Comparison of ENCODE assay signal across 8 cellular contexts in genomic region chr7:140003913-140004382, GRCh38. TPM values are rescaled to one million over a fixed set of nuclear protein-coding genes. Genes with fewer than 3 reads are reported as not detected.
A peak's percentile ranks its signal among the peaks of the same experiment; 100 is the strongest.
DNase-seq lines count a peak whose midpoint lies in the region; ATAC-seq and TF ChIP-seq lines count a peak whose summit lies in the region.

No MANE protein-coding gene starts in this region.

- H3K27me3 ChIP-seq in BJ (ENCODE audit: control insufficient read depth, insufficient read depth, low read length) (no peaks in the 10 kb centered on the region; the same call in 1 of the 2 replicates), testis (no peaks in the 10 kb centered on the region), aorta (ENCODE audit: control insufficient read depth in 1 of 2, insufficient read depth in 2 of 2, low read length in 1 of 2) (no peaks in the 10 kb centered on the region)

- no peak for TF ChIP-seq POLR2A in testis (IDR thresholded peaks at IDR 0.05)

- H3K9me3 ChIP-seq in testis (no peaks in the 10 kb centered on the region), aorta (ENCODE audit: control insufficient read depth, low read length) (no peaks in the 10 kb centered on the region)

- intact Hi-C loops in testis (cut with DNase I; ENCODE audit: low total_unique reads) (loop anchor here (5.0 to 10.0 kb wide), 2 partner anchors 229 to 357 kb away; partner anchors contain the start of gene HIPK2), aorta (cut with DNase I) (loop anchor here (5.0 kb wide), 6 partner anchors 227 to 507 kb away; partner anchors contain the start of gene HIPK2 (in 1 of the 2))

- no peak overlapping the region for H3K27ac ChIP-seq in testis
- no peak overlapping the region for H3K27ac ChIP-seq in aorta (ENCODE audit: low read depth in 1 of 2, low read length in 2 of 2)

- CTCF ChIA-PET in BJ (lab: Yijun Ruan, JAX) = interaction anchor here (0.7 to 11.0 kb wide), 12 partner anchors 14 to 503 kb away, joined by 3 to 132 read pairs (median 4); no protein-coding TSS in a partner anchor

- no peak for ATAC-seq in aorta (ENCODE audit: low FRiP score)

- peak; percentile 60 for TF ChIP-seq CTCF in BJ (IDR thresholded peaks at IDR 0.05; ENCODE audit: insufficient read depth, low read depth, low read length)
- peak; percentile 58 for TF ChIP-seq CTCF in GM12873 (IDR thresholded peaks at IDR 0.05; ENCODE audit: insufficient read depth, low read depth, low read length, missing control alignments)
- peak in 2 of 3 experiments; percentile 40 to 54 for TF ChIP-seq CTCF in testis (IDR thresholded peaks at IDR 0.05)

- no peaks in the 10 kb centered on the region for H3K36me3 ChIP-seq in BJ (ENCODE audit: control insufficient read depth, insufficient read depth, low read length)
- no peaks in the 10 kb centered on the region for H3K36me3 ChIP-seq in testis (ENCODE audit: low read depth, missing control alignments)
- H3K36me3 ChIP-seq in aorta (ENCODE audit: control insufficient read depth in 1 of 2, insufficient read depth in 2 of 2, low read length in 1 of 2) = no peaks in the 10 kb centered on the region

- DNase-seq in BJ (ENCODE audit: low read depth) (no peak), NCI-H526 treated with DMSO at 0.1 percent for 48 hours (lab: John Stamatoyannopoulos, UW) (peak; percentile 26), astrocyte of the hippocampus (ENCODE audit: low read depth, low spot score) (peak; percentile 78), kidney tubule cell (ENCODE audit: low spot score) (peak; percentile 62), testis (peak; percentile 30), ecto neural progenitor cell (ENCODE audit: low spot score) (no peak), aorta (no peak)

- WGBS in testis, 2 donors = 65 to 71% methylated on average over 9 of the region's 9 CpGs
- 72 to 78% methylated on average over 9 of the region's 9 CpGs for WGBS in aorta, 2 donors

- POLR2A ChIA-PET in BJ (lab: Charles Lee) = no interaction called here

- H3K4me1 ChIP-seq in testis = no peaks in the 10 kb centered on the region
- no peaks in the 10 kb centered on the region for H3K4me1 ChIP-seq in aorta (ENCODE audit: control insufficient read depth in 1 of 2, insufficient read depth in 2 of 2, low read length in 2 of 2)

- no peak overlapping the region for H3K4me3 ChIP-seq in BJ (ENCODE audit: low read depth, low read length)
- no peak overlapping the region for H3K4me3 ChIP-seq in testis
- no peak overlapping the region for H3K4me3 ChIP-seq in aorta (ENCODE audit: low read length in 2 of 2)

RNA-seq across cellular contexts. Expression of gene PARP12, which starts 58.8 kb away (rescaled TPM):
- polyA plus RNA-seq in BJ (2011; rRNA removed) (15.8 and 21.2 TPM in 2 replicates), testis (ENCODE audit: insufficient read depth, low read depth, low replicate concordance) (39.4 TPM), aorta (10 to 100 TPM; 14.7 to 36.9 TPM)
- 16.7 and 17.4 TPM in 2 replicates for polyA minus RNA-seq in BJ (2011; rRNA and poly(A)+ RNA removed)
- total RNA-seq in testis (10 to 100 TPM; 54.6 to 63.1 TPM), aorta (10 to 100 TPM; 42.6 to 43.5 TPM)

Comparison
In these comparisons a context has a peak if more than half of its experiments do, and no peak if none do; other contexts are left out.
1. DNase-seq: peak in NCI-H526 treated with DMSO at 0.1 percent for 48 hours (single experiment), astrocyte of the hippocampus (single experiment), kidney tubule cell (single experiment) and testis (single experiment); none in BJ (single experiment), ecto neural progenitor cell (single experiment) and aorta (0 of 2).
2. Peak in every context shown above with its lines, with median percentiles within 50 percentile points of each other: CTCF ChIP-seq.